Comparison of ENCODE assay signal across 22 cellular contexts in the genomic region with DNA sequence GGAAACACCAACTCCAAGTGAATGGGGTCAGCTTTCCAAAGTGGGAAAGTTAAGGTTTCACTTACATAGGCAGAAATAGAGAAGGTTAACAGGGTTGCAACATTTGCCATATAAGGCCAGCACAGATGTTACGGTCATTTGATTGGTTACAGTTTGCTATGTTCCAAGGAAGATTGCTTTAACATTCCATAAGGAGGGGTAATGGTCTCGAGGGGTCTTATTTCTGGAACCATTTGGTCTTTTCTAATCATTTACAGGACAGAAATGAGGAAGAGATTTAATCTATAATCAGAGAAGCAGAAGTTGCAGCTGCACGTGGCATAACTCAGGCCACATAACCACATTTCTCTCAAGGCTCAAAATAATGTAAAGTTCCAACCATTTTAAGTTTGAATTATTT.
DNase-seq lines count a peak whose midpoint lies in the region; TF ChIP-seq lines count a peak whose summit lies in the region.
"Had no signal": no experiment of that assay in that cellular context is flagged by ENCODE, and none has a peak within 500 bp of the region (broad histone marks: within the 10 kb centered on the region; RNA-seq: fewer than 3 reads in every experiment).

No MANE protein-coding gene starts in this region.

- H3K36me3 ChIP-seq in cardiac muscle cell (no peaks in the 10 kb centered on the region), right atrium auricular region (no peaks in the 10 kb centered on the region), ascending aorta (no peaks in the 10 kb centered on the region)

- no peaks in the 10 kb centered on the region for H3K9me3 ChIP-seq in cardiac muscle cell (ENCODE audit: low read depth)
- H3K9me3 ChIP-seq in right atrium auricular region: no peaks in the 10 kb centered on the region
- H3K9me3 ChIP-seq in ascending aorta: no peaks in the 10 kb centered on the region
- H3K9me3 ChIP-seq: Caco-2, psoas muscle had no signal

- peak; percentile 1 to 39 for DNase-seq in cardiac muscle cell (ENCODE audit: low read depth in 1 of 2, low spot score in 1 of 2)
- DNase-seq in right atrium auricular region (ENCODE audit: low spot score): no peak
- peak; percentile 35 for DNase-seq in SKM-1 treated with dmso at 0.1 percent for 144 hours (lab: John Stamatoyannopoulos, UW; ENCODE audit: unreplicated experiment)
- DNase-seq in iPS-NIHi11 (ENCODE audit: low spot score): peak; percentile 10
- no peak for DNase-seq in activated CD4-positive, alpha-beta T cell treated with anti-CD3 and anti-CD28 coated beads, Interleukin-2, amount 10 ng/mL, durations not matched to agents 24 days and 14 days
- DNase-seq in ascending aorta (ENCODE audit: low spot score in 2 of 2): no peak
- DNase-seq in dedifferentiated amniotic fluid mesenchymal stem cell (ENCODE audit: extremely low spot score): no peak
- no peak for DNase-seq in activated T-cell treated with anti-CD3 and anti-CD28 coated beads, Interleukin-2, amount 50 U/mL, for 24 hours
- DNase-seq: activated CD4-positive, CD25-positive, alpha-beta regulatory T cell treated with anti-CD3 and anti-CD28 coated beads, Interleukin-2, amount 50 U/mL, for 72 hours; activated CD8-positive, alpha-beta T cell treated with anti-CD3 and anti-CD28 coated beads, Interleukin-2, amount 10 ng/mL, durations not matched to agents 7 days and 5 days; AML-193; amygdala; Caco-2; DND-41; NCI-H1105; NCI-H2081; NCI-H446 treated with DMSO at 0.1 percent for 48 hours; NK-92 treated with Interleukin-12 subunit alpha and Interleukin-12 subunit beta, amount 100 ng/mL, for 24 hours; psoas muscle; small intestine; stimulated activated naive B cell treated with anti-CD40 and anti-IgM and Interleukin-4, amounts not matched to agents 10 μg/mL and 1 μg/mL and 100 μg/mL, for 72 hours; T1000 had no signal

- no peak overlapping the region for H3K27ac Mint-ChIP-seq in activated CD4-positive, alpha-beta T cell treated with anti-CD3 and anti-CD28 coated beads, Interleukin-2, amount 10 ng/mL, durations not matched to agents 24 days and 14 days
- no peak overlapping the region for H3K27ac Mint-ChIP-seq in activated T-cell treated with anti-CD3 and anti-CD28 coated beads, Interleukin-2, amount 50 U/mL, for 24 hours
- H3K27ac Mint-ChIP-seq: activated CD8-positive, alpha-beta T cell treated with anti-CD3 and anti-CD28 coated beads, Interleukin-2, amount 10 ng/mL, durations not matched to agents 7 days and 5 days; stimulated activated naive B cell treated with anti-CD40 and anti-IgM and Interleukin-4, amounts not matched to agents 10 μg/mL and 1 μg/mL and 100 μg/mL, for 72 hours had no signal

- no peaks in the 10 kb centered on the region for H3K4me1 Mint-ChIP-seq in activated CD4-positive, alpha-beta T cell treated with anti-CD3 and anti-CD28 coated beads, Interleukin-2, amount 10 ng/mL, durations not matched to agents 24 days and 14 days
- no peaks in the 10 kb centered on the region for H3K4me1 Mint-ChIP-seq in activated T-cell treated with anti-CD3 and anti-CD28 coated beads, Interleukin-2, amount 50 U/mL, for 24 hours (ENCODE audit: low read depth)
- H3K4me1 Mint-ChIP-seq: stimulated activated naive B cell treated with anti-CD40 and anti-IgM and Interleukin-4, amounts not matched to agents 10 μg/mL and 1 μg/mL and 100 μg/mL, for 72 hours had no signal

- no peaks in the 10 kb centered on the region for H3K27me3 ChIP-seq in cardiac muscle cell
- no peaks in the 10 kb centered on the region for H3K27me3 ChIP-seq in right atrium auricular region
- H3K27me3 ChIP-seq in ascending aorta: no peaks in the 10 kb centered on the region

- H3K9me3 Mint-ChIP-seq in activated CD4-positive, alpha-beta T cell treated with anti-CD3 and anti-CD28 coated beads, Interleukin-2, amount 10 ng/mL, durations not matched to agents 24 days and 14 days: no peaks in the 10 kb centered on the region
- no peaks in the 10 kb centered on the region for H3K9me3 Mint-ChIP-seq in activated T-cell treated with anti-CD3 and anti-CD28 coated beads, Interleukin-2, amount 50 U/mL, for 24 hours
- H3K9me3 Mint-ChIP-seq: stimulated activated naive B cell treated with anti-CD40 and anti-IgM and Interleukin-4, amounts not matched to agents 10 μg/mL and 1 μg/mL and 100 μg/mL, for 72 hours had no signal

- no peak overlapping the region for H3K4me3 ChIP-seq in cardiac muscle cell
- no peak overlapping the region for H3K4me3 ChIP-seq in right atrium auricular region
- H3K4me3 ChIP-seq in ascending aorta: no peak overlapping the region
- H3K4me3 ChIP-seq: psoas muscle had no signal

- no peaks in the 10 kb centered on the region for H3K27me3 Mint-ChIP-seq in activated CD4-positive, alpha-beta T cell treated with anti-CD3 and anti-CD28 coated beads, Interleukin-2, amount 10 ng/mL, durations not matched to agents 24 days and 14 days
- no peaks in the 10 kb centered on the region for H3K27me3 Mint-ChIP-seq in activated T-cell treated with anti-CD3 and anti-CD28 coated beads, Interleukin-2, amount 50 U/mL, for 24 hours
- H3K27me3 Mint-ChIP-seq: stimulated activated naive B cell treated with anti-CD40 and anti-IgM and Interleukin-4, amounts not matched to agents 10 μg/mL and 1 μg/mL and 100 μg/mL, for 72 hours had no signal

- intact Hi-C loops in activated CD4-positive, alpha-beta T cell treated with anti-CD3 and anti-CD28 coated beads, Interleukin-2, amount 10 ng/mL, durations not matched to agents 24 days and 14 days (cut with micrococcal nuclease): no loop called here
- intact Hi-C loops in ascending aorta (cut with DNase I): no loop called here

- H3K27ac ChIP-seq in cardiac muscle cell (peak overlapping the region; percentile 82), right atrium auricular region (no peak overlapping the region), ascending aorta (no peak overlapping the region)
- H3K27ac ChIP-seq: psoas muscle had no signal

- H3K4me3 Mint-ChIP-seq in activated CD4-positive, alpha-beta T cell treated with anti-CD3 and anti-CD28 coated beads, Interleukin-2, amount 10 ng/mL, durations not matched to agents 24 days and 14 days: no peak overlapping the region
- no peak overlapping the region for H3K4me3 Mint-ChIP-seq in activated T-cell treated with anti-CD3 and anti-CD28 coated beads, Interleukin-2, amount 50 U/mL, for 24 hours
- H3K4me3 Mint-ChIP-seq: activated CD8-positive, alpha-beta T cell treated with anti-CD3 and anti-CD28 coated beads, Interleukin-2, amount 10 ng/mL, durations not matched to agents 7 days and 5 days; stimulated activated naive B cell treated with anti-CD40 and anti-IgM and Interleukin-4, amounts not matched to agents 10 μg/mL and 1 μg/mL and 100 μg/mL, for 72 hours had no signal

- peaks cover 17% of the 10 kb centered on the region for H3K4me1 ChIP-seq in cardiac muscle cell (ENCODE audit: low read depth)
- H3K4me1 ChIP-seq in right atrium auricular region: no peaks in the 10 kb centered on the region
- H3K4me1 ChIP-seq in ascending aorta: no peaks in the 10 kb centered on the region
- H3K4me1 ChIP-seq: Caco-2, psoas muscle had no signal

- H3K36me3 Mint-ChIP-seq in activated CD4-positive, alpha-beta T cell treated with anti-CD3 and anti-CD28 coated beads, Interleukin-2, amount 10 ng/mL, durations not matched to agents 24 days and 14 days (ENCODE audit: low read depth): no peaks in the 10 kb centered on the region
- no peaks in the 10 kb centered on the region for H3K36me3 Mint-ChIP-seq in activated T-cell treated with anti-CD3 and anti-CD28 coated beads, Interleukin-2, amount 50 U/mL, for 24 hours (ENCODE audit: low read depth)
- H3K36me3 Mint-ChIP-seq: stimulated activated naive B cell treated with anti-CD40 and anti-IgM and Interleukin-4, amounts not matched to agents 10 μg/mL and 1 μg/mL and 100 μg/mL, for 72 hours had no signal

- no peak for TF ChIP-seq CTCF in cardiac muscle cell (IDR thresholded peaks at IDR 0.05; ENCODE audit: low read depth, low read length)
- TF ChIP-seq CTCF in right atrium auricular region (IDR thresholded peaks at IDR 0.05): no peak
- TF ChIP-seq CTCF in ascending aorta (IDR thresholded peaks at IDR 0.05): no peak

Comparison
In these comparisons a context has a peak if more than half of its experiments do, and no peak if none do; other contexts are left out.
1. DNase-seq: peak in cardiac muscle cell (2 of 2), SKM-1 treated with dmso at 0.1 percent for 144 hours (single experiment) and iPS-NIHi11 (single experiment); none in right atrium auricular region (single experiment), activated CD4-positive, alpha-beta T cell treated with anti-CD3 and anti-CD28 coated beads, Interleukin-2, amount 10 ng/mL, durations not matched to agents 24 days and 14 days (single experiment), ascending aorta (0 of 2), dedifferentiated amniotic fluid mesenchymal stem cell (single experiment) and activated T-cell treated with anti-CD3 and anti-CD28 coated beads, Interleukin-2, amount 50 U/mL, for 24 hours (single experiment).